Comparison of ENCODE assay signal across 19 cellular contexts in the genomic region with DNA sequence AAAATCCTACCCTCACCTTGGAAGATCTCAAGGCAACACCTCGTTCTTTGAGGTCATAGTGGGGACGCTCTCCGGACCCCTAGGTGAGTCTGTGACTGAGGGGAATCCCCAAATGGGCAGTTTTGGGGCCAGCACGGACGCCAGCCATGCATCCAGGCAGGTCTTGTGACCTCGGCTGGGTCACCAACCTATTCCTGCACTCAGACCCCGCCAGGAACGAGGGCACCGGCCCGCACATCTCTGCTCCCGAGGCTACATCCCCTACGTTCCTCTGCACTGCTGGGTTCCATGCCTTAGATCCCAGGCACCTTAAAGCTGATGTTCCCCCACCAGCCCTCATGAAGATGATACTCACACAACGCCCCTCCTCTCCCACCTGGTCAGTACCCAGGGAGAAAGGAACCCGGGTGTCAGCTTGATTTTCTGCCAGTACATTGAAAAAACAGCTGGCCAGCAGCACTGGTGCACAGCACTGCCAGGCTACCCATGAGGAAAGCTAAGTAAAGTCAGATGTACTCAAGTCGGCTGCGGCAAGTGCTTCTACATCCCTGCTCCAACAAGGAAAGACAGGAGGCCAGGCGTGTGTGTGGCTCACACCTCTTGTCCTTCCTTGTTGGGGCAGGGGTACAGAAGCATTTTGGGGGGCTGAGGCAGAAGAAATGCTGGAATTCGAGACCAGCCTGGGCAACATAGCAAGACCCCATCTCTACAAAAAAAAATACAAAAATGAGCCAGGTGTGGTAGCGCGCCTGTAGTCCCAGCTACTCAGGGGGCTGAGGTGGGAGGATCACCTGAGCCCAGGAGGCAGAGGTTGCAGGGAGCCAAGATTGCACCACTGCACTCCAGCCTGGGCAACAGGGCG.
"Had no signal": no experiment of that assay in that cellular context is flagged by ENCODE, and none has a peak within 500 bp of the region (broad histone marks: within the 10 kb centered on the region; RNA-seq: fewer than 3 reads in every experiment).

No MANE protein-coding gene starts in this region.

- H3K27ac ChIP-seq: parathyroid adenoma, thyroid gland, VCaP had no signal

- DNase-seq: activated CD4-positive, alpha-beta T cell treated with anti-CD3 and anti-CD28 coated beads, Interleukin-2, amount 10 ng/mL, durations not matched to agents 7 days and 5 days; activated CD4-positive, CD25-positive, alpha-beta regulatory T cell treated with anti-CD3 and anti-CD28 coated beads, Interleukin-2, amount 50 U/mL, for 72 hours; activated CD8-positive, alpha-beta memory T cell treated with anti-CD3 and anti-CD28 coated beads, Interleukin-2, amount 10 ng/mL, durations not matched to agents 7 days and 5 days; activated CD8-positive, alpha-beta T cell treated with anti-CD3 and anti-CD28 coated beads for 36 hours; activated gamma-delta T cell treated with Interleukin-2 at 50 U/mL for 16 hours; activated T-cell treated with anti-CD3 and anti-CD28 coated beads for 4 hours; caudate nucleus; effector memory CD4-positive, alpha-beta T cell; foreskin melanocyte; mammary epithelial cell; midbrain; stimulated activated CD4-positive, alpha-beta T cell treated with anti-CD3 and anti-CD28 coated beads, Interleukin-12 subunit alpha, Interleukin-12 subunit beta, amount 100 ng/mL, for 4 hours; stimulated activated CD4-positive, alpha-beta T cell treated with anti-CD3 and anti-CD28 coated beads, Interleukin-4, amount 100 ng/mL, for 4 hours; stimulated activated naive CD8-positive, alpha-beta T cell treated with anti-CD3 and anti-CD28 coated beads, Interleukin-15, Interleukin-2, amounts not matched to agents 100 U/mL and 50 U/mL, for 24 hours; T-helper 2 cell had no signal

- H3K4me1 ChIP-seq: parathyroid adenoma had no signal

- H3K36me3 ChIP-seq: thyroid gland had no signal

- H3K27me3 ChIP-seq: thyroid gland had no signal

- H3K4me3 ChIP-seq: thyroid gland had no signal

- ATAC-seq: activated CD8-positive, alpha-beta memory T cell treated with anti-CD3 and anti-CD28 coated beads, Interleukin-2, amount 10 ng/mL, durations not matched to agents 7 days and 5 days; activated CD8-positive, alpha-beta T cell treated with anti-CD3 and anti-CD28 coated beads for 36 hours; natural killer cell treated with Interleukin-12 subunit alpha and Interleukin-12 subunit beta and Interleukin-15 and Interleukin-18, amount 100 ng/mL, for 72 hours; stimulated activated naive CD8-positive, alpha-beta T cell treated with anti-CD3 and anti-CD28 coated beads, Interleukin-15, Interleukin-2, amounts not matched to agents 100 U/mL and 50 U/mL, for 24 hours had no signal

- H3K9me3 ChIP-seq: thyroid gland had no signal
